Comparison of ENCODE assay signal across 2 cellular contexts in genomic region chr17:76736349-76737081, GRCh38.
TF ChIP-seq lines count a peak whose summit lies in the region.

No MANE protein-coding gene starts in this region.

TF ChIP-seq in GM12891, 5 proteins besides CTCF, POLR2A, EP300 and RAD21:
- TF ChIP-seq TAF1 (IDR thresholded peaks at IDR 0.05; ENCODE audit: low read depth, low read length) (peak; percentile 63; the same call in 1 of the 2 replicates), PAX5 (IDR thresholded peaks at IDR 0.05; ENCODE audit: insufficient read depth, low read length, severe bottlenecking) (no peak), POLR2AphosphoS5 (IDR thresholded peaks at IDR 0.05; ENCODE audit: low read depth, low read length) (peak; percentile 54; the same call in 1 of the 2 replicates), SPI1 (IDR thresholded peaks at IDR 0.05; ENCODE audit: low read depth, low read length) (no peak), POU2F2 (IDR thresholded peaks at IDR 0.05; ENCODE audit: low read depth, low read length) (no peak)

TF ChIP-seq in endothelial cell of umbilical vein, 7 proteins besides CTCF, POLR2A, EP300 and RAD21:
- no peak for TF ChIP-seq EZH2 (IDR thresholded peaks at IDR 0.05; ENCODE audit: borderline replicate concordance, low read depth, low read length, severe bottlenecking)
- TF ChIP-seq POLR2AphosphoS5 (IDR thresholded peaks at IDR 0.05; ENCODE audit: insufficient read depth, low read depth, low read length): peak; percentile 52
- TF ChIP-seq, protein P1, sequence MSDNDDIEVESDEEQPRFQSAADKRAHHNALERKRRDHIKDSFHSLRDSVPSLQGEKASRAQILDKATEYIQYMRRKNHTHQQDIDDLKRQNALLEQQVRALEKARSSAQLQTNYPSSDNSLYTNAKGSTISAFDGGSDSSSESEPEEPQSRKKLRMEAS (IDR thresholded peaks at IDR 0.05; ENCODE audit: insufficient read depth, insufficient read length): no peak
- TF ChIP-seq MYC (IDR thresholded peaks at IDR 0.05; ENCODE audit: low read depth, low read length): peak; percentile 57
- TF ChIP-seq JUN (IDR thresholded peaks at IDR 0.05; ENCODE audit: borderline replicate concordance, insufficient read depth, insufficient read length, low read depth): no peak
